In genomic region chr10:110822065-110822707, GRCh38 we compare ENCODE assay signal across 10 cellular contexts. TPM values are rescaled to one million over a fixed set of nuclear protein-coding genes. Genes with fewer than 3 reads are reported as not detected.
DNase-seq lines count a peak whose midpoint lies in the region; ATAC-seq and TF ChIP-seq lines count a peak whose summit lies in the region.
"Had no signal": no experiment of that assay in that cellular context is flagged by ENCODE, and none has a peak within 500 bp of the region (broad histone marks: within the 10 kb centered on the region; RNA-seq: fewer than 3 reads in every experiment).

No MANE protein-coding gene starts in this region.

- H3K23ac ChIP-seq in neuronal stem cell (ENCODE audit: low read depth, low read length, poor library complexity): no peak overlapping the region

- no peaks in the 10 kb centered on the region for H3K9me3 ChIP-seq in neuronal stem cell (replicated peaks in 1 of 2; ENCODE audit: control insufficient read depth in 2 of 2, insufficient read depth in 1 of 2, low read depth in 1 of 2, low read length in 2 of 2)
- no peaks in the 10 kb centered on the region for H3K9me3 ChIP-seq in vagina

- no peaks in the 10 kb centered on the region for H3K36me3 ChIP-seq in neuronal stem cell (replicated peaks in 1 of 2; ENCODE audit: control insufficient read depth in 2 of 2, insufficient read depth in 2 of 2, low read length in 2 of 2)
- H3K36me3 ChIP-seq in vagina: no peaks in the 10 kb centered on the region

- no peak overlapping the region for H2BK120ac ChIP-seq in neuronal stem cell (ENCODE audit: low read depth, low read length)

- no peak overlapping the region for H2BK5ac ChIP-seq in neuronal stem cell (ENCODE audit: low read length)

- peak overlapping the region; percentile 6 for H3K18ac ChIP-seq in neuronal stem cell (ENCODE audit: low read length)

- DNase-seq in activated naive CD4-positive, alpha-beta T cell treated with anti-CD3 and anti-CD28 coated beads for 36 hours: no peak
- DNase-seq in fibroblast of villous mesenchyme (ENCODE audit: low read depth) (peak; percentile 26), neuronal stem cell (ENCODE audit: low spot score) (no peak), vagina (ENCODE audit: extremely low spot score in 2 of 2) (no peak), NCI-H2196 treated with DMSO at 0.1 percent for 48 hours (lab: John Stamatoyannopoulos, UW; ENCODE audit: unreplicated experiment) (no peak), mucosa of gallbladder (ENCODE audit: low spot score) (no peak)

- peak overlapping the region; percentile 53 for H3K27ac Mint-ChIP-seq in activated naive CD4-positive, alpha-beta T cell treated with anti-CD3 and anti-CD28 coated beads, Interleukin-2, amount 50 U/mL, for 24 hours
- no peak overlapping the region for H3K27ac Mint-ChIP-seq in activated naive CD4-positive, alpha-beta T cell treated with anti-CD3 and anti-CD28 coated beads for 36 hours
- H3K27ac Mint-ChIP-seq: activated T-helper 1 cell treated with anti-CD3 and anti-CD28 coated beads, Interleukin-12 subunit alpha, Interleukin-12 subunit beta, Interleukin-2, Interleukin-4 antibody, amounts not matched to agents 30 ng/mL and 10 ng/mL and 1 ng/mL, durations not matched to agents 14 hours and 24 hours and 36 hours had no signal

- peak overlapping the region; percentile 89 for H3K27ac ChIP-seq in neuronal stem cell (replicated peaks; ENCODE audit: low read length)
- H3K27ac ChIP-seq in vagina: peak overlapping the region; percentile 87

- H3K4me3 ChIP-seq in fibroblast of villous mesenchyme (ENCODE audit: low read depth, low read length) (no peak overlapping the region), neuronal stem cell (ENCODE audit: low read length in 2 of 2) (no peak overlapping the region), vagina (no peak overlapping the region)

- H3K4me3 Mint-ChIP-seq in activated naive CD4-positive, alpha-beta T cell treated with anti-CD3 and anti-CD28 coated beads, Interleukin-2, amount 50 U/mL, for 24 hours: no peak overlapping the region
- no peak overlapping the region for H3K4me3 Mint-ChIP-seq in activated naive CD4-positive, alpha-beta T cell treated with anti-CD3 and anti-CD28 coated beads for 36 hours
- H3K4me3 Mint-ChIP-seq: activated T-helper 1 cell treated with anti-CD3 and anti-CD28 coated beads, Interleukin-12 subunit alpha, Interleukin-12 subunit beta, Interleukin-2, Interleukin-4 antibody, amounts not matched to agents 30 ng/mL and 10 ng/mL and 1 ng/mL, durations not matched to agents 14 hours and 24 hours and 36 hours had no signal

- H3K4me1 Mint-ChIP-seq in activated naive CD4-positive, alpha-beta T cell treated with anti-CD3 and anti-CD28 coated beads, Interleukin-2, amount 50 U/mL, for 24 hours: peaks cover 15% of the 10 kb centered on the region
- H3K4me1 Mint-ChIP-seq in activated naive CD4-positive, alpha-beta T cell treated with anti-CD3 and anti-CD28 coated beads for 36 hours (ENCODE audit: low read depth): peaks cover 11% of the 10 kb centered on the region

- TF ChIP-seq POLR2A in vagina (IDR thresholded peaks at IDR 0.05): no peak

- H4K91ac ChIP-seq in neuronal stem cell (ENCODE audit: low read depth, low read length, poor library complexity): no peak overlapping the region

- H3K27me3 Mint-ChIP-seq in activated naive CD4-positive, alpha-beta T cell treated with anti-CD3 and anti-CD28 coated beads, Interleukin-2, amount 50 U/mL, for 24 hours: no peaks in the 10 kb centered on the region
- H3K27me3 Mint-ChIP-seq in activated naive CD4-positive, alpha-beta T cell treated with anti-CD3 and anti-CD28 coated beads for 36 hours (ENCODE audit: low read depth): no peaks in the 10 kb centered on the region

- intact Hi-C loops in activated naive CD4-positive, alpha-beta T cell treated with anti-CD3 and anti-CD28 coated beads for 36 hours (cut with micrococcal nuclease): no loop called here
- intact Hi-C loops in vagina (cut with DNase I): loop anchor here (10.0 kb wide), 1 partner anchor 53 kb away; the partner anchor contains the start of gene PDCD4

- H2BK15ac ChIP-seq in neuronal stem cell (ENCODE audit: low read length): no peak overlapping the region

- TF ChIP-seq CTCF in fibroblast of villous mesenchyme (IDR thresholded peaks at IDR 0.05; ENCODE audit: insufficient read depth, low read depth, low read length): no peak
- no peak for TF ChIP-seq CTCF in vagina (IDR thresholded peaks at IDR 0.05)

- H3K9me3 Mint-ChIP-seq in activated naive CD4-positive, alpha-beta T cell treated with anti-CD3 and anti-CD28 coated beads, Interleukin-2, amount 50 U/mL, for 24 hours: no peaks in the 10 kb centered on the region
- no peaks in the 10 kb centered on the region for H3K9me3 Mint-ChIP-seq in activated naive CD4-positive, alpha-beta T cell treated with anti-CD3 and anti-CD28 coated beads for 36 hours
- H3K9me3 Mint-ChIP-seq: activated T-helper 1 cell treated with anti-CD3 and anti-CD28 coated beads, Interleukin-12 subunit alpha, Interleukin-12 subunit beta, Interleukin-2, Interleukin-4 antibody, amounts not matched to agents 30 ng/mL and 10 ng/mL and 1 ng/mL, durations not matched to agents 14 hours and 24 hours and 36 hours had no signal

- H3K4ac ChIP-seq in neuronal stem cell (ENCODE audit: low read length): no peak overlapping the region

- H3K27me3 ChIP-seq in neuronal stem cell (ENCODE audit: control insufficient read depth in 3 of 3, insufficient read depth in 3 of 3, low read depth in 1 of 3, low read length in 3 of 3) (no peaks in the 10 kb centered on the region), vagina (no peaks in the 10 kb centered on the region)

- ATAC-seq in HG02885 (IDR thresholded peaks at IDR 0.05; ENCODE audit: poor library complexity, unreplicated experiment): no peak
- ATAC-seq: Panc1 had no signal

- no peaks in the 10 kb centered on the region for H3K36me3 Mint-ChIP-seq in activated naive CD4-positive, alpha-beta T cell treated with anti-CD3 and anti-CD28 coated beads, Interleukin-2, amount 50 U/mL, for 24 hours
- H3K36me3 Mint-ChIP-seq in activated naive CD4-positive, alpha-beta T cell treated with anti-CD3 and anti-CD28 coated beads for 36 hours (ENCODE audit: low read depth): no peaks in the 10 kb centered on the region

- H4K8ac ChIP-seq in neuronal stem cell (ENCODE audit: low read depth, low read length): no peak overlapping the region

- H3K4me1 ChIP-seq in neuronal stem cell (ENCODE audit: control insufficient read depth in 2 of 2, insufficient read depth in 1 of 2, low read depth in 1 of 2, low read length in 2 of 2): peaks cover 31 to 32% of the 10 kb centered on the region in 2 donors
- H3K4me1 ChIP-seq in vagina: peaks cover 82% of the 10 kb centered on the region

- H3K4me2 ChIP-seq in neuronal stem cell (ENCODE audit: insufficient read depth, low read length, poor library complexity, severe bottlenecking): no peak overlapping the region

- no CpG with 5 or more reads among the region's 4 CpGs for WGBS in neuronal stem cell (ENCODE audit: extremely low coverage in 2 of 2, insufficient read length in 2 of 2, insufficient replicate concordance in 1 of 2), 2 donors

- CTCF ChIA-PET in activated naive CD4-positive, alpha-beta T cell treated with anti-CD3 and anti-CD28 coated beads for 36 hours (lab: Charles Lee): no interaction called here

- no peak overlapping the region for H2AK5ac ChIP-seq in neuronal stem cell (ENCODE audit: low read depth, low read length)

- H3K14ac ChIP-seq in neuronal stem cell (ENCODE audit: low read length): no peak overlapping the region

- H3K9ac ChIP-seq in neuronal stem cell (ENCODE audit: low read depth, low read length, poor library complexity): no peak overlapping the region

- peak overlapping the region; percentile 61 for H2AFZ ChIP-seq in neuronal stem cell (ENCODE audit: low read length)

- no peak overlapping the region for H2BK12ac ChIP-seq in neuronal stem cell (ENCODE audit: low read length)

- no peaks in the 10 kb centered on the region for H3K79me1 ChIP-seq in neuronal stem cell (ENCODE audit: low read depth, low read length)

RNA-seq across cellular contexts. Expression of gene PDCD4, which starts 49.5 kb away (rescaled TPM):
- total RNA-seq in activated naive CD4-positive, alpha-beta T cell treated with anti-CD3 and anti-CD28 coated beads for 36 hours: 100 to 1,000 TPM; 143 to 146 TPM
- total RNA-seq in fibroblast of villous mesenchyme (18.4 and 35.8 TPM in 2 replicates), vagina (110 TPM), mucosa of gallbladder (150 TPM)
- polyA plus RNA-seq in neuronal stem cell (2013, experiment 1 of 2): 86.5 TPM
- polyA plus RNA-seq in neuronal stem cell (2013, experiment 2 of 2): 87.2 TPM
